In genomic region chr12:11651785-11652184, GRCh38 we compare ENCODE assay signal across 8 cellular contexts. TPM values are rescaled to one million over a fixed set of nuclear protein-coding genes. Genes with fewer than 3 reads are reported as not detected.
DNase-seq lines count a peak whose midpoint lies in the region; ATAC-seq and TF ChIP-seq lines count a peak whose summit lies in the region.

No MANE protein-coding gene starts in this region.

- peak overlapping the region; percentile 97 for H2BK5ac ChIP-seq in IMR-90 (ENCODE audit: low read depth, low read length, poor library complexity, severe bottlenecking)

- H3K18ac ChIP-seq in IMR-90 (ENCODE audit: low read depth, low read length): peak overlapping the region; percentile 86

- H3K9ac ChIP-seq in IMR-90 (ENCODE audit: low read depth, low read length) (peak overlapping the region; percentile 99), liver (ENCODE audit: low read depth in 1 of 2, low read length in 2 of 2) (peak overlapping the region in 1 of 2 donors; percentile 74)

- no CpG with 5 or more reads among the region's 6 CpGs for WGBS in IMR-90 (ENCODE audit: extremely low coverage in 2 of 2, insufficient read length in 1 of 2), 2 experiments
- WGBS in liver: 45% methylated on average over 6 of the region's 6 CpGs
- WGBS in tibial nerve, 2 donors: 6 to 14% methylated on average over 6 of the region's 6 CpGs

- intact Hi-C loops in IMR-90 (cut with micrococcal nuclease): loop anchor here (1.0 to 10.0 kb wide), 6 partner anchors 56 to 683 kb away; no protein-coding TSS in a partner anchor

- no peak overlapping the region for H2AFZ ChIP-seq in IMR-90 (replicated peaks; ENCODE audit: low read length, poor library complexity)

- H2BK15ac ChIP-seq in IMR-90 (ENCODE audit: low read depth, low read length): peak overlapping the region; percentile 21; the same call in 1 of the 3 replicates

- H3K27ac ChIP-seq in IMR-90 (ENCODE audit: insufficient read depth, low read length) (peak overlapping the region; percentile 52; the same call in 1 of the 2 replicates), liver (ENCODE audit: low read depth in 1 of 2, low read length in 2 of 2) (peak overlapping the region in 1 of 2 donors; percentile 80), tibial nerve (peak overlapping the region; percentile 19 to 97 (median 94))

- POLR2A ChIA-PET in BJ (lab: Charles Lee): no interaction called here
- POLR2A ChIA-PET in IMR-90 (lab: Charles Lee; ENCODE audit: unreplicated experiment): no interaction called here

- H3K4me2 ChIP-seq in IMR-90 (ENCODE audit: low read depth, low read length): peak overlapping the region; percentile 74

- no peak for TF ChIP-seq EP300 in tibial nerve (IDR thresholded peaks at IDR 0.05)

- H3K23ac ChIP-seq in IMR-90 (ENCODE audit: low read depth, low read length): peak overlapping the region; percentile 87

- CTCF ChIA-PET in BJ (lab: Yijun Ruan, JAX): no interaction called here
- CTCF ChIA-PET in IMR-90 (lab: Yijun Ruan, JAX): no interaction called here

- TF ChIP-seq POLR2A in IMR-90 (IDR thresholded peaks at IDR 0.05; ENCODE audit: low read depth, low read length) (no peak), tibial nerve (IDR thresholded peaks at IDR 0.05) (no peak)

- ATAC-seq in IMR-90 (ENCODE audit: low read depth) (no peak), GM21381 (IDR thresholded peaks at IDR 0.05; ENCODE audit: unreplicated experiment) (no peak)

- peak overlapping the region; percentile 24 for H3K4ac ChIP-seq in IMR-90 (ENCODE audit: low read depth, low read length)

- H2AK9ac ChIP-seq in IMR-90 (replicated peaks; ENCODE audit: low read depth, low read length, poor library complexity): no peak overlapping the region

- peak overlapping the region; percentile 65; the same call in 1 of the 2 replicates for H4K91ac ChIP-seq in IMR-90 (ENCODE audit: insufficient read depth, low read depth, low read length)

- peak overlapping the region; percentile 52 for H4K5ac ChIP-seq in IMR-90 (ENCODE audit: low read depth, low read length)

- DNase-seq in BJ (ENCODE audit: low read depth): no peak
- DNase-seq in IMR-90: peak; percentile 42
- DNase-seq in astrocyte of the cerebellum (ENCODE audit: low read depth): no peak
- DNase-seq in tibial nerve (ENCODE audit: low spot score in 2 of 2): no peak
- DNase-seq in dedifferentiated amniotic fluid mesenchymal stem cell (ENCODE audit: extremely low spot score): no peak
- no peak for DNase-seq in NCI-H2227 (lab: John Stamatoyannopoulos, UW; ENCODE audit: unreplicated experiment)

- H3K9me1 ChIP-seq in IMR-90 (ENCODE audit: insufficient read depth, low read length): peaks cover 10% of the 10 kb centered on the region; the same call in 1 of the 2 replicates

- H3K4me1 ChIP-seq in IMR-90 (ENCODE audit: control insufficient read depth, insufficient read depth, low read length) (peaks cover 9% of the 10 kb centered on the region), liver (ENCODE audit: control insufficient read depth in 4 of 4, insufficient read depth in 4 of 4, low read length in 3 of 4) (peaks cover 0 to 21% (median 7%) of the 10 kb centered on the region in 4 donors), tibial nerve (peaks cover 0 to 52% (median 22%) of the 10 kb centered on the region in 4 donors)

- H3K4me3 ChIP-seq in BJ (ENCODE audit: low read depth, low read length) (peak overlapping the region; percentile 74), IMR-90 (ENCODE audit: insufficient read depth, low read depth, low read length) (peak overlapping the region; percentile 98), astrocyte of the cerebellum (ENCODE audit: low read depth, low read length) (peak overlapping the region; percentile 90), liver (ENCODE audit: low read depth in 1 of 3, low read length in 3 of 3) (peak overlapping the region; percentile 98), tibial nerve (peak overlapping the region; percentile 69 to 86 (median 78))

- in situ Hi-C loops in IMR-90 (cut with MboI; ENCODE audit: low sequenced_read_pairs) (no loop called here), astrocyte of the cerebellum (cut with HindIII; ENCODE audit: low sequenced_read_pairs) (no loop called here)

- H3K36me3 ChIP-seq in BJ (ENCODE audit: control insufficient read depth, insufficient read depth, low read length) (no peaks in the 10 kb centered on the region), IMR-90 (ENCODE audit: control insufficient read depth, insufficient read depth, low read length) (no peaks in the 10 kb centered on the region), liver (ENCODE audit: control insufficient read depth in 4 of 4, insufficient read depth in 3 of 4, low read depth in 1 of 4, low read length in 3 of 4) (no peaks in the 10 kb centered on the region), tibial nerve (no peaks in the 10 kb centered on the region)

- peak overlapping the region; percentile 73 for H2AK5ac ChIP-seq in IMR-90 (ENCODE audit: low read depth, low read length)

- H3K14ac ChIP-seq in IMR-90 (replicated peaks; ENCODE audit: low read depth, low read length): peak overlapping the region; percentile 88

- H3K27me3 ChIP-seq in BJ (ENCODE audit: control insufficient read depth, insufficient read depth, low read length) (no peaks in the 10 kb centered on the region), IMR-90 (ENCODE audit: control insufficient read depth, insufficient read depth, low read length) (no peaks in the 10 kb centered on the region), liver (ENCODE audit: control insufficient read depth in 4 of 4, insufficient read depth in 4 of 4, low read length in 3 of 4) (no peaks in the 10 kb centered on the region), tibial nerve (no peaks in the 10 kb centered on the region)

- peak overlapping the region; percentile 38 to 60; a peak in 3 of 4 replicates for H4K8ac ChIP-seq in IMR-90 (ENCODE audit: low read depth in 2 of 2, low read length in 2 of 2)

- dilution Hi-C loops in IMR-90 (cut with HindIII; ENCODE audit: low sequenced_read_pairs, unreplicated experiment): no loop called here

- H2BK20ac ChIP-seq in IMR-90 (ENCODE audit: low read depth, low read length): no peak overlapping the region

- peak overlapping the region; percentile 1; the same call in 1 of the 2 replicates for H2BK120ac ChIP-seq in IMR-90 (ENCODE audit: low read depth, low read length)

- TF ChIP-seq RAD21 in IMR-90 (IDR thresholded peaks at IDR 0.05; ENCODE audit: low read length): no peak
- no peak for TF ChIP-seq RAD21 in liver (IDR thresholded peaks at IDR 0.05)

- H3K9me3 ChIP-seq in IMR-90 (ENCODE audit: control insufficient read depth, insufficient read depth, low read length) (no peaks in the 10 kb centered on the region), liver (ENCODE audit: control insufficient read depth in 4 of 4, low read length in 3 of 4) (no peaks in the 10 kb centered on the region), tibial nerve (no peaks in the 10 kb centered on the region)

- H3K79me1 ChIP-seq in IMR-90 (ENCODE audit: low read depth in 1 of 2, low read length in 2 of 2): peaks cover 2 to 60% of the 10 kb centered on the region in 2 experiments; a peak in 2 of 4 replicates

- H4K20me1 ChIP-seq in IMR-90 (ENCODE audit: insufficient read depth, low read length): peaks cover 24% of the 10 kb centered on the region

- no TSS peak for BruUV-seq in IMR-90 (replicated peaks; lab: Mats Ljungman, UMichigan)

- peak overlapping the region; percentile 71; the same call in 1 of the 2 replicates for H3K56ac ChIP-seq in IMR-90 (ENCODE audit: extremely low read depth, insufficient read depth, low read length)

- TF ChIP-seq CTCF in BJ (IDR thresholded peaks at IDR 0.05; ENCODE audit: insufficient read depth, low read depth, low read length): no peak
- no peak for TF ChIP-seq CTCF in IMR-90 (conservative IDR thresholded peaks at IDR 0.05; ENCODE audit: low read depth, low read length)
- TF ChIP-seq CTCF in astrocyte of the cerebellum (IDR thresholded peaks at IDR 0.05; ENCODE audit: low read depth, low read length, missing control alignments): no peak
- TF ChIP-seq CTCF in liver (IDR thresholded peaks at IDR 0.05; ENCODE audit: low read depth, low read length, missing input control): no peak
- no peak for TF ChIP-seq CTCF in tibial nerve (IDR thresholded peaks at IDR 0.05)

TF ChIP-seq in IMR-90, 13 proteins besides CTCF, POLR2A, EP300 and RAD21:
- TF ChIP-seq BHLHE40 (IDR thresholded peaks at IDR 0.05; ENCODE audit: low read depth, low read length) (no peak), NFE2L2 (IDR thresholded peaks at IDR 0.05; ENCODE audit: low read depth, low read length) (no peak), MXI1 (IDR thresholded peaks at IDR 0.05; ENCODE audit: borderline replicate concordance, low read depth, low read length) (no peak), MAZ (IDR thresholded peaks at IDR 0.05; ENCODE audit: borderline replicate concordance, low read depth, low read length) (no peak), SMC3 (IDR thresholded peaks at IDR 0.05; ENCODE audit: low read depth, low read length) (no peak), CHD1 (IDR thresholded peaks at IDR 0.05; ENCODE audit: low read depth, low read length) (no peak), RFX5 (IDR thresholded peaks at IDR 0.05; ENCODE audit: low read depth, low read length) (no peak), MAFK (IDR thresholded peaks at IDR 0.05; ENCODE audit: low read depth, low read length) (no peak), RCOR1 (IDR thresholded peaks at IDR 0.05; ENCODE audit: insufficient replicate concordance, low read length) (no peak)

TF ChIP-seq in liver, 16 proteins besides CTCF, POLR2A, EP300 and RAD21:
- no peak for TF ChIP-seq RXRA (IDR thresholded peaks at IDR 0.05)
- TF ChIP-seq TAF1 (conservative IDR thresholded peaks at IDR 0.05): no peak
- TF ChIP-seq ZBTB33 (IDR thresholded peaks at IDR 0.05): no peak
TF ChIP-seq in liver: peak in this region for 0.

RNA-seq across cellular contexts. Expression of gene ETV6, which starts 2.3 kb away (rescaled TPM):
- 9.4 and 10.7 TPM in 2 replicates for polyA plus RNA-seq in BJ (2011; rRNA removed)
- 25.9 and 27.6 TPM in 2 replicates for polyA minus RNA-seq in BJ (2011; rRNA and poly(A)+ RNA removed)
- 9.4 and 9.9 TPM in 2 replicates for total RNA-seq in IMR-90 (2012; rRNA removed)
- polyA plus RNA-seq in IMR-90 (2012; rRNA removed): 8.4 and 8.6 TPM in 2 replicates
- polyA plus RNA-seq in IMR-90 (2012; cell fraction: cytosol; rRNA removed): 2.6 and 2.7 TPM in 2 replicates
- 20.3 and 40.4 TPM in 2 replicates for polyA plus RNA-seq in IMR-90 (2012; cell fraction: nucleus; rRNA removed; ENCODE audit: low replicate concordance)
- total RNA-seq in liver: 1 to 10 TPM; 4.4 to 6.2 TPM
- 1 to 10 TPM; 2.0 to 2.6 TPM for polyA plus RNA-seq in liver
- total RNA-seq in tibial nerve: 10 to 100 TPM in 1 of 4 donors, 1 to 10 TPM in 3; 6.7 to 14.1 (median 8.3) TPM
